In the genomic region with DNA sequence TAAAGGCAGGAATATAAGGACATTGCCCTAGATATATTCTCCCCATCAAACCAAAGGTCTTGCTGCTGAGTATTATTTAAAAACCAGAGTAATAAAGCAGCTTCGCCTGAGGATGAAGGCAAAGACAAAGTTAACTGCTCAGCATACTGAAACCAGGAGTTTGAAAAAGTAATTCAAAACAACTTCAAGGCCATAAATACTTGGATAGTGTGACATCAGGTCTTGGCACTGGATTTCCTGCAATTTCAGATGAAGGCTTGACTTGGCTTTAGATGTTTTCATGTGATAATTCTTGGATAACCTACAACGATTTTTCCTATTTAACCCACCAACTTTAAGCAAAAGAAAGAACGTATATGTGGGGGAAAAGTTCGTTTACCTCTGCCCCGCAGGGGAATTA, we compare ENCODE assay signal across 18 cellular contexts. TPM values are rescaled to one million over a fixed set of nuclear protein-coding genes. Genes with fewer than 3 reads are reported as not detected.
DNase-seq lines count a peak whose midpoint lies in the region; ATAC-seq, FAIRE-seq and TF ChIP-seq lines count a peak whose summit lies in the region.
"Had no signal": no experiment of that assay in that cellular context is flagged by ENCODE, and none has a peak within 500 bp of the region (broad histone marks: within the 10 kb centered on the region; RNA-seq: fewer than 3 reads in every experiment).

No MANE protein-coding gene starts in this region.

- H3K27me3 Mint-ChIP-seq in HFFc6 (ENCODE audit: insufficient read depth): peaks cover 2% of the 10 kb centered on the region; the same call in 1 of the 2 replicates
- H3K27me3 Mint-ChIP-seq: activated CD8-positive, alpha-beta memory T cell treated with anti-CD3 and anti-CD28 coated beads, Interleukin-2, amount 10 ng/mL, durations not matched to agents 7 days and 5 days; activated T-helper 17 cell treated with anti-CD3 and anti-CD28 coated beads, Interleukin-2, amount 50 U/mL, for 72 hours; natural killer cell treated with Interleukin-12 subunit alpha and Interleukin-12 subunit beta and Interleukin-15 and Interleukin-18, amount 100 ng/mL, for 72 hours had no signal

- H3K4me1 Mint-ChIP-seq in HFFc6 (ENCODE audit: low read depth): peaks cover 29% of the 10 kb centered on the region

- no peaks in the 10 kb centered on the region for H3K9me1 ChIP-seq in K562 (ENCODE audit: control insufficient read depth, insufficient read depth, low read length)

- peaks cover 15% of the 10 kb centered on the region for H3K79me2 ChIP-seq in K562 (ENCODE audit: control insufficient read depth, insufficient read depth, low read length)

- H3K27ac Mint-ChIP-seq in HFFc6: peak overlapping the region; percentile 8; the same call in 1 of the 2 replicates

- ATAC-seq in K562 (no peak), HG03139 (IDR thresholded peaks at IDR 0.05; ENCODE audit: unreplicated experiment) (no peak), GM21717 (IDR thresholded peaks at IDR 0.05; ENCODE audit: unreplicated experiment) (no peak), heart left ventricle (no peak)
- ATAC-seq: activated CD8-positive, alpha-beta memory T cell treated with anti-CD3 and anti-CD28 coated beads, Interleukin-2, amount 10 ng/mL, durations not matched to agents 7 days and 5 days; activated T-helper 17 cell treated with anti-CD3 and anti-CD28 coated beads, Interleukin-2, amount 50 U/mL, for 72 hours; left cardiac atrium; natural killer cell treated with Interleukin-12 subunit alpha and Interleukin-12 subunit beta and Interleukin-15 and Interleukin-18, amount 100 ng/mL, for 72 hours had no signal

- no peak overlapping the region for H3K4me3 Mint-ChIP-seq in HFFc6
- H3K4me3 Mint-ChIP-seq: activated CD8-positive, alpha-beta memory T cell treated with anti-CD3 and anti-CD28 coated beads, Interleukin-2, amount 10 ng/mL, durations not matched to agents 7 days and 5 days; mesothelial cell of epicardium had no signal

- no peak overlapping the region for H3K4me3 ChIP-seq in K562
- no peak overlapping the region for H3K4me3 ChIP-seq in mesodermal cell (ENCODE audit: extremely low read depth, insufficient read depth, low read length, poor library complexity, severe bottlenecking)
- no peak overlapping the region for H3K4me3 ChIP-seq in heart left ventricle
- H3K4me3 ChIP-seq: tibial nerve had no signal

- H2AFZ ChIP-seq in K562 (ENCODE audit: low read depth, low read length): no peak overlapping the region

- H3K9me3 Mint-ChIP-seq in HFFc6: no peaks in the 10 kb centered on the region
- H3K9me3 Mint-ChIP-seq: activated T-helper 17 cell treated with anti-CD3 and anti-CD28 coated beads, Interleukin-2, amount 50 U/mL, for 72 hours; mesothelial cell of epicardium; natural killer cell treated with Interleukin-12 subunit alpha and Interleukin-12 subunit beta and Interleukin-15 and Interleukin-18, amount 100 ng/mL, for 72 hours had no signal

- no peak overlapping the region for H3K4me2 ChIP-seq in K562 (ENCODE audit: insufficient read depth, low read length)

- whole genome bisulfite sequencing in K562 (ENCODE audit: insufficient coverage, low coverage, missing lambda C conversion rate): 81% methylated on average over 5 of the region's 5 CpGs
- WGBS in mesodermal cell (ENCODE audit: insufficient coverage in 2 of 2), 2 experiments: no CpG with 5 or more reads among the region's 5 CpGs
- 76 to 82% (median 80%) methylated on average over 5 of the region's 5 CpGs for WGBS in heart left ventricle, 4 donors

- H3K9ac ChIP-seq in K562 (ENCODE audit: insufficient read depth in 1 of 2, low read depth in 2 of 2, low read length in 2 of 2): no peak overlapping the region

- TF ChIP-seq RAD21 in K562 (CRISPR knock-in tag; conservative IDR thresholded peaks at IDR 0.05 in 1 of 2, IDR thresholded peaks at IDR 0.05 in 1 of 2): no peak

- DNase-seq in EH (ENCODE audit: low read depth): peak; percentile 21
- no peak for DNase-seq in HFFc6
- DNase-seq in K562 (ENCODE audit: extremely low read depth in 1 of 4, low spot score in 3 of 4): no peak
- DNase-seq in heart left ventricle: no peak
- DNase-seq: activated CD8-positive, alpha-beta memory T cell treated with anti-CD3 and anti-CD28 coated beads, Interleukin-2, amount 10 ng/mL, durations not matched to agents 7 days and 5 days; anterior cingulate cortex; caudate nucleus; left cardiac atrium; NCI-H510A; stimulated activated naive CD4-positive, alpha-beta T cell had no signal

- no peak for TF ChIP-seq CTCF in HFFc6 (IDR thresholded peaks at IDR 0.05)
- TF ChIP-seq CTCF in K562 (IDR thresholded peaks at IDR 0.05 in 2 of 3, conservative IDR thresholded peaks at IDR 0.05 in 1 of 3; ENCODE audit: insufficient read depth in 2 of 3, low read depth in 1 of 3, low read length in 3 of 3): no peak
- TF ChIP-seq CTCF in heart left ventricle (IDR thresholded peaks at IDR 0.05): no peak

- H3K9me3 ChIP-seq in K562 (replicated peaks; ENCODE audit: control insufficient read depth, insufficient read depth, low read depth, low read length) (no peaks in the 10 kb centered on the region), mesodermal cell (ENCODE audit: control insufficient read depth, low read length) (no peaks in the 10 kb centered on the region), heart left ventricle (no peaks in the 10 kb centered on the region)
- H3K9me3 ChIP-seq: tibial nerve had no signal

- no peak for FAIRE-seq in K562 (lab: Jason Lieb, UNC)

- TF ChIP-seq POLR2A in K562 (conservative IDR thresholded peaks at IDR 0.05) (no peak; the same call in 1 of the 2 replicates), heart left ventricle (IDR thresholded peaks at IDR 0.05) (no peak)

- H3K4me1 ChIP-seq in K562 (replicated peaks in 1 of 2; ENCODE audit: control insufficient read depth in 2 of 2, insufficient read depth in 2 of 2, low read length in 2 of 2) (peaks cover 2 to 5% of the 10 kb centered on the region in 2 experiments; a peak in 3 of 5 replicates), mesodermal cell (ENCODE audit: control insufficient read depth, insufficient read depth, low read length, poor library complexity, severe bottlenecking) (peaks cover 4% of the 10 kb centered on the region), heart left ventricle (peaks cover 0 to 32% (median 4%) of the 10 kb centered on the region in 12 donors)

- H4K20me1 ChIP-seq in K562 (replicated peaks; ENCODE audit: control insufficient read depth, insufficient read depth, low read length): 0 out of 2 replicates have a peak, but pooled peaks cover 4% of the 10 kb centered on the region

- POLR2A ChIA-PET in K562 (lab: Yijun Ruan, JAX): interaction anchor here (0.9 to 2.9 kb wide), 3 partner anchors 9 to 35 kb away, joined by 3 to 20 read pairs (median 5); no protein-coding TSS in a partner anchor

- no peak overlapping the region for H3K27ac ChIP-seq in K562 (ENCODE audit: extremely low read depth, low read depth, low read length)
- peak overlapping the region; percentile 58 for H3K27ac ChIP-seq in mesodermal cell (ENCODE audit: low read depth, low read length, severe bottlenecking)
- H3K27ac ChIP-seq in heart left ventricle: no peak overlapping the region
- H3K27ac ChIP-seq: RWPE1, tibial nerve had no signal

- intact Hi-C loops in K562 (cut with micrococcal nuclease): no loop called here
- intact Hi-C loops in heart left ventricle (cut with DNase I): no loop called here

- H3K36me3 Mint-ChIP-seq in HFFc6 (ENCODE audit: low read depth): peaks cover 34% of the 10 kb centered on the region

- H3K27me3 ChIP-seq in K562 (ENCODE audit: control insufficient read depth in 2 of 2, insufficient read depth in 2 of 2, low read length in 2 of 2): no peaks in the 10 kb centered on the region
- no peaks in the 10 kb centered on the region for H3K27me3 ChIP-seq in heart left ventricle
- H3K27me3 ChIP-seq: tibial nerve had no signal

- H3K36me3 ChIP-seq in K562 (ENCODE audit: control insufficient read depth, insufficient read depth, low read length) (peaks cover 86% of the 10 kb centered on the region), mesodermal cell (ENCODE audit: control insufficient read depth, insufficient read depth, low read length) (peaks cover 68% of the 10 kb centered on the region), heart left ventricle (peaks cover 0 to 76% (median 71%) of the 10 kb centered on the region in 9 donors)

- in situ Hi-C loops in K562 (cut with MboI): no loop called here

- CTCF ChIA-PET in K562 (lab: Yijun Ruan, JAX; ENCODE audit: low intra/inter-chr PET ratio): no interaction called here

- no TSS peak for BruUV-seq in K562 (replicated peaks; lab: Mats Ljungman, UMichigan)

- TF ChIP-seq EP300 in K562 (IDR thresholded peaks at IDR 0.05; ENCODE audit: low read length): no peak

TF ChIP-seq in K562, 482 proteins besides CTCF, POLR2A, EP300 and RAD21:
- TF ChIP-seq POLR2AphosphoS2 (IDR thresholded peaks at IDR 0.05; ENCODE audit: low read length) (peak; percentile 22; the same call in 1 of the 2 replicates), CC2D1A (IDR thresholded peaks at IDR 0.05) (no peak)

RNA-seq across cellular contexts. Expression of gene SOD1, which starts 10.6 kb away (rescaled TPM):
- 100 to 1,000 TPM; 236 to 290 (median 281) TPM for total RNA-seq in HFFc6 (2021; fragmentation: NEBNext Ultra II Directional; extraction: Animal tissue kit (Norgen Biotek cat#: 25700))
- 34.1 and 47.2 TPM in 2 replicates for total RNA-seq in K562 (2011; cell fraction: chromatin; rRNA removed; ENCODE audit: low replicate concordance)
- 65.2 and 66.5 TPM in 2 replicates for total RNA-seq in K562 (2011; cell fraction: nucleolus; rRNA removed)
- total RNA-seq in K562 (2011; cell fraction: nucleoplasm; rRNA removed): 81.2 and 82.4 TPM in 2 replicates
- total RNA-seq in K562 (2014; rRNA removed) (419 and 452 TPM in 2 replicates), K562 (2014; rRNA removed; fragmentation: Illumina TruSeq; extraction: Trizol) (633 and 657 TPM in 2 replicates), K562 (2015; rRNA removed; fragmentation: Illumina TruSeq; extraction: Trizol) (603 and 618 TPM in 2 replicates), K562 (2021) (502 and 508 TPM in 2 replicates), heart left ventricle (100 to 1,000 TPM; 348 to 487 (median 422) TPM)
- polyA plus RNA-seq in K562 (2011; rRNA removed) (514 and 783 TPM in 2 replicates), K562 (2014; fragmentation: Illumina TruSeq; extraction: Trizol) (577 and 611 TPM in 2 replicates), K562 (2014; fragmentation: Nextera tagmentation; extraction: Ambion mirVana) (1,000 to 10,000 TPM; 1,386 to 1,409 TPM), K562 (2014; rRNA removed) (613 and 642 TPM in 2 replicates), heart left ventricle (100 to 1,000 TPM; 406 to 644 TPM)
- 344 and 485 TPM in 2 replicates for polyA plus RNA-seq in K562 (2011; cell fraction: cytosol; rRNA removed)
- polyA plus RNA-seq in K562 (2011; cell fraction: nucleus; rRNA removed): 104 and 172 TPM in 2 replicates
- polyA plus RNA-seq in K562 (2012): 288 and 652 TPM in 2 replicates
- 483 and 698 TPM in 2 replicates for polyA minus RNA-seq in K562 (2011; rRNA and poly(A)+ RNA removed)
- polyA minus RNA-seq in K562 (2011; cell fraction: cytosol; rRNA and poly(A)+ RNA removed): 436 and 452 TPM in 2 replicates
- polyA minus RNA-seq in K562 (2011; cell fraction: nucleus; rRNA and poly(A)+ RNA removed): 37.4 and 67.0 TPM in 2 replicates
- 203 TPM for polyA plus RNA-seq in mesodermal cell (2013, experiment 1 of 2)
- 195 TPM for polyA plus RNA-seq in mesodermal cell (2013, experiment 2 of 2)
